ENCODE assay signal across 12 cellular contexts in genomic region chr19:42206871-42207755, GRCh38. TPM values are rescaled to one million over a fixed set of nuclear protein-coding genes. Genes with fewer than 3 reads are reported as not detected.
DNase-seq lines count a peak whose midpoint lies in the region; ATAC-seq and TF ChIP-seq lines count a peak whose summit lies in the region.
"Had no signal": no experiment of that assay in that cellular context is flagged by ENCODE, and none has a peak within 500 bp of the region (broad histone marks: within the 10 kb centered on the region; RNA-seq: fewer than 3 reads in every experiment).

No MANE protein-coding gene starts in this region.

- H2BK5ac ChIP-seq in neuronal stem cell (ENCODE audit: low read length), result no peak overlapping the region

- H3K14ac ChIP-seq in neuronal stem cell (ENCODE audit: low read length), result no peak overlapping the region

- ATAC-seq in HCT116 (peak; percentile 68), left colon (peak; percentile 87), gastroesophageal sphincter (no peak)
- ATAC-seq in activated naive CD4-positive, alpha-beta T cell treated with anti-CD3 and anti-CD28 coated beads, Interleukin-2, amount 50 U/mL, for 72 hours, result no peak

- H4K8ac ChIP-seq in neuronal stem cell (ENCODE audit: low read depth, low read length), result no peak overlapping the region

- H3K79me1 ChIP-seq in neuronal stem cell (ENCODE audit: low read depth, low read length), result peaks cover 6% of the 10 kb centered on the region

- WGBS in gastroesophageal sphincter (ENCODE audit: low coverage in 1 of 2), 2 donors, result 73 to 76% methylated on average over 3 to 4 of the region's 14 CpGs
- WGBS in neuronal stem cell (ENCODE audit: extremely low coverage in 2 of 2, insufficient read length in 2 of 2, insufficient replicate concordance in 1 of 2), 2 donors, result no CpG with 5 or more reads among the region's 14 CpGs

- no peak overlapping the region for H2BK12ac ChIP-seq in neuronal stem cell (ENCODE audit: low read length)

- H3K4me2 ChIP-seq in HCT116 (ENCODE audit: low read length) (peak overlapping the region; percentile 78), neuronal stem cell (ENCODE audit: insufficient read depth, low read length, poor library complexity, severe bottlenecking) (no peak overlapping the region)

- H3K27me3 ChIP-seq in HCT116 (ENCODE audit: insufficient read depth, low read length), result no peaks in the 10 kb centered on the region
- no peaks in the 10 kb centered on the region for H3K27me3 ChIP-seq in gastroesophageal sphincter
- no peaks in the 10 kb centered on the region for H3K27me3 ChIP-seq in neuronal stem cell (ENCODE audit: control insufficient read depth in 3 of 3, insufficient read depth in 3 of 3, low read depth in 1 of 3, low read length in 3 of 3)
- H3K27me3 ChIP-seq: thyroid gland had no signal

- H3K4me3 ChIP-seq in HCT116 (replicated peaks in 1 of 2; ENCODE audit: low read depth in 1 of 2, low read length in 2 of 2) (peak overlapping the region in 1 of 2 experiments; percentile 37; a peak in 1 of 4 replicates), gastroesophageal sphincter (no peak overlapping the region), neuronal stem cell (ENCODE audit: low read length in 2 of 2) (no peak overlapping the region)
- H3K4me3 ChIP-seq: thyroid gland had no signal

- TF ChIP-seq CTCF in HCT116 (IDR thresholded peaks at IDR 0.05 in 2 of 3, conservative IDR thresholded peaks at IDR 0.05 in 1 of 3; ENCODE audit: borderline replicate concordance in 1 of 3, insufficient read depth in 1 of 3, low read depth in 2 of 3, low read length in 2 of 3), result no peak
- TF ChIP-seq CTCF in gastroesophageal sphincter (IDR thresholded peaks at IDR 0.05), result no peak

- H4K20me1 ChIP-seq in HCT116 (ENCODE audit: insufficient read depth), result no peaks in the 10 kb centered on the region

- H3K9ac ChIP-seq in HCT116 (ENCODE audit: low read length) (peak overlapping the region; percentile 31), neuronal stem cell (ENCODE audit: low read depth, low read length, poor library complexity) (no peak overlapping the region)

- peak overlapping the region; percentile 62 for H3K27ac ChIP-seq in HCT116 (ENCODE audit: low read depth, low read length)
- no peak overlapping the region for H3K27ac ChIP-seq in gastroesophageal sphincter
- no peak overlapping the region for H3K27ac ChIP-seq in neuronal stem cell (replicated peaks; ENCODE audit: low read length)
- H3K27ac ChIP-seq: thyroid gland, WERI-Rb-1 had no signal

- H3K79me2 ChIP-seq in HCT116 (ENCODE audit: insufficient read depth, low read length), result peaks cover 89% of the 10 kb centered on the region

- no peak overlapping the region for H4K91ac ChIP-seq in neuronal stem cell (ENCODE audit: low read depth, low read length, poor library complexity)

- H3K9me3 ChIP-seq in HCT116 (ENCODE audit: control insufficient read depth in 1 of 2, insufficient read depth in 1 of 2, low read depth in 1 of 2, low read length in 2 of 2) (no peaks in the 10 kb centered on the region), gastroesophageal sphincter (no peaks in the 10 kb centered on the region), neuronal stem cell (replicated peaks in 1 of 2; ENCODE audit: control insufficient read depth in 2 of 2, insufficient read depth in 1 of 2, low read depth in 1 of 2, low read length in 2 of 2) (no peaks in the 10 kb centered on the region)
- H3K9me3 ChIP-seq: thyroid gland had no signal

- H3K18ac ChIP-seq in neuronal stem cell (ENCODE audit: low read length), result no peak overlapping the region

- TF ChIP-seq RAD21 in HCT116 (IDR thresholded peaks at IDR 0.05; ENCODE audit: low read depth), result no peak

- H2BK15ac ChIP-seq in neuronal stem cell (ENCODE audit: low read length), result no peak overlapping the region

- H3K36me3 ChIP-seq in HCT116 (ENCODE audit: control insufficient read depth in 1 of 2, insufficient read depth in 2 of 2, low read length in 2 of 2) (peaks cover 40 to 64% of the 10 kb centered on the region in 2 experiments), gastroesophageal sphincter (peaks cover 0 to 100% of the 10 kb centered on the region in 2 donors), neuronal stem cell (replicated peaks in 1 of 2; ENCODE audit: control insufficient read depth in 2 of 2, insufficient read depth in 2 of 2, low read length in 2 of 2) (peaks cover 55 to 79% of the 10 kb centered on the region in 2 donors)

- peak overlapping the region; percentile 74 to 92 for H3K27ac Mint-ChIP-seq in activated naive CD4-positive, alpha-beta T cell treated with anti-CD3 and anti-CD28 coated beads, Interleukin-2, amount 50 U/mL, for 72 hours

- H2BK120ac ChIP-seq in neuronal stem cell (ENCODE audit: low read depth, low read length), result no peak overlapping the region

- no TSS peak for BruUV-seq in HCT116 (replicated peaks; lab: Mats Ljungman, UMichigan)

- TF ChIP-seq EP300 in gastroesophageal sphincter (IDR thresholded peaks at IDR 0.05), result no peak

- CTCF ChIA-PET in HCT116 (lab: Charles Lee), result no interaction called here

- H3K36me3 Mint-ChIP-seq in activated naive CD4-positive, alpha-beta T cell treated with anti-CD3 and anti-CD28 coated beads, Interleukin-2, amount 50 U/mL, for 72 hours, result peaks cover 26 to 35% of the 10 kb centered on the region in 2 donors

- no peak overlapping the region for H2AK5ac ChIP-seq in neuronal stem cell (ENCODE audit: low read depth, low read length)

- RAD21 ChIA-PET in HCT116 (lab: Charles Lee; ENCODE audit: low non-redundant PET in 1 of 2, low total read pairs in 2 of 2, uncharacterized antibody in 2 of 2, unreplicated experiment in 2 of 2), result no interaction called here

- no peaks in the 10 kb centered on the region for H3K9me3 Mint-ChIP-seq in activated naive CD4-positive, alpha-beta T cell treated with anti-CD3 and anti-CD28 coated beads, Interleukin-2, amount 50 U/mL, for 72 hours

- no peak for TF ChIP-seq POLR2A in HCT116 (IDR thresholded peaks at IDR 0.05; ENCODE audit: borderline replicate concordance, extremely low read depth, insufficient read depth, insufficient read length)
- TF ChIP-seq POLR2A in gastroesophageal sphincter (IDR thresholded peaks at IDR 0.05), result no peak

- H2AFZ ChIP-seq in HCT116 (ENCODE audit: low read depth, low read length, poor library complexity, severe bottlenecking), result no peak overlapping the region
- no peak overlapping the region for H2AFZ ChIP-seq in neuronal stem cell (ENCODE audit: low read length)

- H3K23ac ChIP-seq in neuronal stem cell (ENCODE audit: low read depth, low read length, poor library complexity), result no peak overlapping the region

- H3K4ac ChIP-seq in neuronal stem cell (ENCODE audit: low read length), result no peak overlapping the region

- H3K9me2 ChIP-seq in HCT116 (ENCODE audit: insufficient read depth), result no peaks in the 10 kb centered on the region

- POLR2A ChIA-PET in HCT116 (lab: Charles Lee), result interaction anchor here (0.7 to 1.2 kb wide), 3 partner anchors 10 to 28 kb away, joined by 3 to 5 read pairs (median 4); no protein-coding TSS in a partner anchor

- peak; percentile 67 for DNase-seq in AG08395 (ENCODE audit: low spot score)
- no peak for DNase-seq in HCT116 (ENCODE audit: low read depth, low spot score)
- no peak for DNase-seq in activated naive CD4-positive, alpha-beta T cell treated with anti-CD3 and anti-CD28 coated beads, Interleukin-2, amount 50 U/mL, for 72 hours (ENCODE audit: low spot score in 2 of 2)
- DNase-seq in left colon, result peak in 1 of 2 donors; percentile 42
- DNase-seq in KG1 (lab: John Stamatoyannopoulos, UW), result no peak
- no peak for DNase-seq in activated effector memory CD4-positive, alpha-beta T cell treated with Interleukin-2 at 50 U/mL for 16 hours
- DNase-seq in neuronal stem cell (ENCODE audit: low spot score), result no peak
- DNase-seq: DMS79, NCI-H2171 treated with DMSO at 0.1 percent for 48 hours, thyroid gland, WERI-Rb-1 had no signal

- H3K4me1 ChIP-seq in HCT116 (ENCODE audit: control insufficient read depth in 1 of 2, insufficient read depth in 2 of 2, low read length in 2 of 2) (peaks cover 11 to 38% of the 10 kb centered on the region in 2 experiments), gastroesophageal sphincter (no peaks in the 10 kb centered on the region), neuronal stem cell (ENCODE audit: control insufficient read depth in 2 of 2, insufficient read depth in 1 of 2, low read depth in 1 of 2, low read length in 2 of 2) (no peaks in the 10 kb centered on the region)
- H3K4me1 ChIP-seq: thyroid gland had no signal

- intact Hi-C loops in HCT116 (cut with micrococcal nuclease) (no loop called here), left colon (cut with DNase I, micrococcal nuclease) (no loop called here)

TF ChIP-seq in HCT116, 20 proteins besides CTCF, POLR2A, EP300 and RAD21:
- TF ChIP-seq CEBPB (IDR thresholded peaks at IDR 0.05; ENCODE audit: low read depth) (no peak), JUND (IDR thresholded peaks at IDR 0.05) (peak; percentile 42; the same call in 1 of the 2 replicates)

RNA-seq across cellular contexts. Expression of gene DEDD2, which starts 10.4 kb away (rescaled TPM):
- total RNA-seq in HCT116 (2021; ENCODE audit: unreplicated experiment) (32.7 TPM), left colon (10 to 100 TPM; 20.5 to 42.2 TPM), gastroesophageal sphincter (10 to 100 TPM; 31.1 to 39.3 (median 33.4) TPM)
- polyA plus RNA-seq in HCT116 (2012), result 32.8 and 41.3 TPM in 2 replicates
- 10 to 100 TPM; 28.7 to 39.3 TPM for total RNA-seq in activated naive CD4-positive, alpha-beta T cell treated with anti-CD3 and anti-CD28 coated beads, Interleukin-2, amount 50 U/mL, for 72 hours
- 29.2 TPM for polyA plus RNA-seq in neuronal stem cell (2013, experiment 1 of 2)
- 27.6 TPM for polyA plus RNA-seq in neuronal stem cell (2013, experiment 2 of 2)

RNA-seq across cellular contexts. Expression of gene ZNF526, which starts 13.0 kb away (rescaled TPM):
- total RNA-seq in HCT116 (2021; ENCODE audit: unreplicated experiment), result 13.1 TPM
- polyA plus RNA-seq in HCT116 (2012), result 7.1 TPM in 2 replicates
- total RNA-seq in activated naive CD4-positive, alpha-beta T cell treated with anti-CD3 and anti-CD28 coated beads, Interleukin-2, amount 50 U/mL, for 72 hours, result 10 to 100 TPM; 13.2 to 14.5 TPM
- 1 to 10 TPM; 8.1 to 8.7 TPM for total RNA-seq in left colon
- total RNA-seq in gastroesophageal sphincter, result 10 to 100 TPM in 1 of 4 donors, 1 to 10 TPM in 3; 4.6 to 10.4 (median 7.8) TPM
- polyA plus RNA-seq in neuronal stem cell (2013, experiment 1 of 2), result 5.4 TPM
- polyA plus RNA-seq in neuronal stem cell (2013, experiment 2 of 2), result 5.2 TPM

RNA-seq across cellular contexts. Expression of gene GSK3A, which starts 35.3 kb away (rescaled TPM):
- total RNA-seq in HCT116 (2021; ENCODE audit: unreplicated experiment), result 57.2 TPM
- polyA plus RNA-seq in HCT116 (2012), result 58.8 and 65.6 TPM in 2 replicates
- total RNA-seq in activated naive CD4-positive, alpha-beta T cell treated with anti-CD3 and anti-CD28 coated beads, Interleukin-2, amount 50 U/mL, for 72 hours, result 10 to 100 TPM; 38.1 to 39.5 TPM
- total RNA-seq in left colon, result 10 to 100 TPM; 40.9 to 43.3 TPM
- total RNA-seq in gastroesophageal sphincter, result 10 to 100 TPM; 30.8 to 51.0 (median 35.1) TPM
- 67.3 TPM for polyA plus RNA-seq in neuronal stem cell (2013, experiment 1 of 2)
- 64.6 TPM for polyA plus RNA-seq in neuronal stem cell (2013, experiment 2 of 2)

RNA-seq across cellular contexts. Expression of gene ERF, which starts 47.8 kb away (rescaled TPM):
- 96.1 TPM for total RNA-seq in HCT116 (2021; ENCODE audit: unreplicated experiment)
- 55.7 and 62.1 TPM in 2 replicates for polyA plus RNA-seq in HCT116 (2012)
- total RNA-seq in activated naive CD4-positive, alpha-beta T cell treated with anti-CD3 and anti-CD28 coated beads, Interleukin-2, amount 50 U/mL, for 72 hours, result 10 to 100 TPM; 48.8 to 67.8 TPM
- total RNA-seq in left colon, result 10 to 100 TPM; 40.8 to 50.1 TPM
- 10 to 100 TPM; 28.4 to 46.4 (median 39.9) TPM for total RNA-seq in gastroesophageal sphincter
- polyA plus RNA-seq in neuronal stem cell (2013, experiment 1 of 2), result 77.7 TPM
- polyA plus RNA-seq in neuronal stem cell (2013, experiment 2 of 2), result 78.0 TPM

Comparison
In these comparisons a context has a peak if more than half of its experiments do, and no peak if none do; other contexts are left out.
1. ATAC-seq: peak in HCT116 (single experiment) and left colon (single experiment); none in activated naive CD4-positive, alpha-beta T cell treated with anti-CD3 and anti-CD28 coated beads, Interleukin-2, amount 50 U/mL, for 72 hours (0 of 2) and gastroesophageal sphincter (single experiment).